In genomic region chr5:172450861-172451695, GRCh38 we compare ENCODE assay signal across 8 cellular contexts. TPM values are rescaled to one million over a fixed set of nuclear protein-coding genes. Genes with fewer than 3 reads are reported as not detected.
DNase-seq lines count a peak whose midpoint lies in the region; ATAC-seq and TF ChIP-seq lines count a peak whose summit lies in the region.

No MANE protein-coding gene starts in this region.

- WGBS in right lobe of liver (ENCODE audit: insufficient coverage, low coverage, low lambda C conversion rate, missing lambda C conversion rate) = 77% methylated on average over 3 of the region's 7 CpGs

- peaks cover 10% of the 10 kb centered on the region; the same call in 1 of the 2 replicates for H3F3A ChIP-seq in GM23338 (replicated peaks; ENCODE audit: low read depth)

- H3K27ac Mint-ChIP-seq in GM23338 = peak overlapping the region; percentile 59

- no peaks in the 10 kb centered on the region for H3K9me3 ChIP-seq in right lobe of liver
- H3K9me3 ChIP-seq in stomach smooth muscle (ENCODE audit: control insufficient read depth in 2 of 2, low read length in 2 of 2) = no peaks in the 10 kb centered on the region

- H3K27me3 Mint-ChIP-seq in GM23338 (ENCODE audit: insufficient read depth, low read depth, poor library complexity) = peaks cover 16% of the 10 kb centered on the region

- H3K4me3 ChIP-seq in GM23338 (no peak overlapping the region), right lobe of liver (no peak overlapping the region), stomach smooth muscle (ENCODE audit: low read length in 2 of 2) (peak overlapping the region in 1 of 2 donors; percentile 44)

- 0 out of 2 replicates have a peak, but pooled peaks cover 7% of the 10 kb centered on the region for H3K36me3 ChIP-seq in GM23338 (ENCODE audit: insufficient read depth)
- H3K36me3 ChIP-seq in right lobe of liver = no peaks in the 10 kb centered on the region
- peaks cover 0 to 2% of the 10 kb centered on the region in 2 donors for H3K36me3 ChIP-seq in stomach smooth muscle (ENCODE audit: control insufficient read depth in 2 of 2, insufficient read depth in 2 of 2, low read length in 2 of 2)

- peaks cover 71% of the 10 kb centered on the region for H3K79me2 ChIP-seq in GM23338 (replicated peaks; ENCODE audit: insufficient read depth)

- H3K27ac ChIP-seq in GM23338 (ENCODE audit: low read depth) (peak overlapping the region; percentile 73), right lobe of liver (no peak overlapping the region), stomach smooth muscle (ENCODE audit: low read length) (peak overlapping the region; percentile 88)

- no peaks in the 10 kb centered on the region for H3K9me3 Mint-ChIP-seq in GM23338

- H3K9me2 ChIP-seq in GM23338 (ENCODE audit: insufficient read depth) = no peaks in the 10 kb centered on the region

- intact Hi-C loops in right lobe of liver (cut with DNase I) = no loop called here

- H4K20me1 ChIP-seq in GM23338 (replicated peaks; ENCODE audit: insufficient read depth) = peaks cover 60% of the 10 kb centered on the region

- ATAC-seq in GM23338 (peak; percentile 19), right lobe of liver (peak in 3 of 4 donors; percentile 16 to 41 (median 17)), HG02623 (IDR thresholded peaks at IDR 0.05; ENCODE audit: unreplicated experiment) (no peak), HG03469 (IDR thresholded peaks at IDR 0.05; ENCODE audit: unreplicated experiment) (no peak)

- H3K4me1 ChIP-seq in GM23338 (ENCODE audit: insufficient read depth) (peaks cover 39% of the 10 kb centered on the region), right lobe of liver (no peaks in the 10 kb centered on the region), stomach smooth muscle (ENCODE audit: control insufficient read depth, insufficient read depth, low read length) (peaks cover 60% of the 10 kb centered on the region)

- H3K36me3 Mint-ChIP-seq in GM23338 (ENCODE audit: low read depth) = peaks cover 10% of the 10 kb centered on the region; the same call in 2 of the 3 replicates

- no peak overlapping the region for H2AFZ ChIP-seq in GM23338

- TF ChIP-seq POLR2A in right lobe of liver (IDR thresholded peaks at IDR 0.05) = no peak

- H3K9ac ChIP-seq in stomach smooth muscle (ENCODE audit: low read length in 2 of 2) = peak overlapping the region; percentile 36 to 85

- H3K4me1 Mint-ChIP-seq in GM23338 = peaks cover 74% of the 10 kb centered on the region

- TF ChIP-seq CTCF in GM23338 (conservative IDR thresholded peaks at IDR 0.05; ENCODE audit: low read depth in 2 of 2) (peak; percentile 90 to 91), right lobe of liver (IDR thresholded peaks at IDR 0.05) (peak; percentile 45 to 58 (median 56))

- H3K27me3 ChIP-seq in GM23338 (ENCODE audit: insufficient read depth) (no peaks in the 10 kb centered on the region), right lobe of liver (no peaks in the 10 kb centered on the region), stomach smooth muscle (ENCODE audit: control insufficient read depth in 1 of 2, insufficient read depth in 2 of 2, low read length in 2 of 2) (no peaks in the 10 kb centered on the region)

- H3K4me2 ChIP-seq in GM23338 = 0 out of 2 replicates have a peak overlapping the region, but pooled peaks have one; percentile 27

- peak overlapping the region; percentile 5; the same call in 1 of the 3 replicates for H3K4me3 Mint-ChIP-seq in GM23338

- DNase-seq in AG08396 (ENCODE audit: low spot score) (peak; percentile 64), GM23338 (ENCODE audit: low spot score) (peak; percentile 83), T-helper 2 cell (peak in 3 of 5 experiments; percentile 6 to 28 (median 17)), cerebellar nuclear complex (lab: John Stamatoyannopoulos, UW) (peak; percentile 23 to 51), right lobe of liver (no peak)

TF ChIP-seq in GM23338, 12 proteins besides CTCF, POLR2A, EP300 and RAD21:
- TF ChIP-seq ZNF462 (CRISPR knock-in tag; IDR thresholded peaks at IDR 0.05) (no peak), CREB1 (CRISPR knock-in tag; IDR thresholded peaks at IDR 0.05; ENCODE audit: low read depth) (no peak), EZH2 (IDR thresholded peaks at IDR 0.05; ENCODE audit: low read depth, unreplicated experiment) (no peak), ZNF114 (CRISPR knock-in tag; IDR thresholded peaks at IDR 0.05) (no peak), POLR2AphosphoS5 (IDR thresholded peaks at IDR 0.05; ENCODE audit: low read depth) (no peak), NANOG (IDR thresholded peaks at IDR 0.05; ENCODE audit: borderline replicate concordance) (no peak), ETS1 (IDR thresholded peaks at IDR 0.05) (no peak), EZH2phosphoT487 (IDR thresholded peaks at IDR 0.05; ENCODE audit: unreplicated experiment) (no peak), ZNF331 (CRISPR knock-in tag; IDR thresholded peaks at IDR 0.05; ENCODE audit: low read depth) (no peak)
TF ChIP-seq in GM23338: peak in this region for 0.

RNA-seq across cellular contexts. Expression of gene SH3PXD2B, which starts 3.2 kb away (rescaled TPM):
- 50.1 and 52.5 TPM in 2 replicates for total RNA-seq in GM23338 (2014; rRNA removed; shearing (Covaris generic))
- polyA plus RNA-seq in GM23338 (2016; fragmentation: Nextera tagmentation; extraction: Ambion mirVana) = 40.2 and 48.0 TPM in 2 replicates
- 1 to 10 TPM; 2.5 to 6.8 (median 5.2) TPM for total RNA-seq in right lobe of liver

Comparison
In these comparisons a context has a peak if more than half of its experiments do, and no peak if none do; other contexts are left out.
1. DNase-seq: peak in AG08396 (single experiment), GM23338 (single experiment), T-helper 2 cell (3 of 5) and cerebellar nuclear complex (2 of 2); none in right lobe of liver (0 of 3).
2. ATAC-seq: peak in GM23338 (single experiment) and right lobe of liver (3 of 4); none in HG02623 (single experiment) and HG03469 (single experiment).
3. H3K27ac ChIP-seq: peak in GM23338 (single experiment) and stomach smooth muscle (single experiment); none in right lobe of liver (0 of 3).